In the genomic region with DNA sequence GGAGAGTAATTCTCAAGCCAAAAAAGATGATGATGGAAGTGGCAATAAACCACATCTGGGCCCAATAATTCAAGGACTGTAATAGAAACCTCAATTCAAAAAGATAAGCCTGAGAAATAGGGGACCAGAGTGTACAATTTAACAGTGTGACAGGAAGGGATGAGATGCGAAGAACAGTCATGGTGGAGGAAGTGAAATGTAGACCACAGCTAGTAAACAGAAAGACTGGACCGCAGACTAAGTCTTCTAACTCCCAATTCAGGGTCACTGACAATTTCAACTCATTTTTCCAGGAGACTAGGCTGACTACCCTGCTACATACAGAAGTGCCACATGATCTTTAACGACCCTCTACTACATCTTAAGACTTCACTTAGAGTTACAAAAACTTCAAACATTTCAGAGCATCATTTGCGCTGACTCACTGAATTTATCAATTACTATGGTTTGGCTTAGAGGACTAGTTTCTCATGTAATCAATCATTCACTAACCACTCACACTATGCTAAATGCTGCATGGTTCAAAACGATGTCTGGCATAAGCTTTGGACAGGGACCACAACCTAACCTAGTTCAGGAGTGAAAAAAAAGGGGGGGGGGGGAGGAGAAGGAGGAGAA, we compare ENCODE assay signal across 9 cellular contexts. TPM values are rescaled to one million over a fixed set of nuclear protein-coding genes. Genes with fewer than 3 reads are reported as not detected.
DNase-seq lines count a peak whose midpoint lies in the region; ATAC-seq and TF ChIP-seq lines count a peak whose summit lies in the region.
"Had no signal": no experiment of that assay in that cellular context is flagged by ENCODE, and none has a peak within 500 bp of the region (broad histone marks: within the 10 kb centered on the region; RNA-seq: fewer than 3 reads in every experiment).

No MANE protein-coding gene starts in this region.

- peak overlapping the region in 7 of 10 donors; percentile 8 to 71 (median 44) for H3K27ac Mint-ChIP-seq in naive thymus-derived CD8-positive, alpha-beta T cell

- H3K9me3 Mint-ChIP-seq in naive thymus-derived CD8-positive, alpha-beta T cell: no peaks in the 10 kb centered on the region

- peaks cover 36 to 99% (median 85%) of the 10 kb centered on the region in 4 donors for H3K4me1 Mint-ChIP-seq in naive thymus-derived CD8-positive, alpha-beta T cell

- H3K36me3 ChIP-seq in ascending aorta: no peaks in the 10 kb centered on the region
- H3K36me3 ChIP-seq in esophagus squamous epithelium: no peaks in the 10 kb centered on the region

- peak; percentile 12 to 30 for DNase-seq in Kasumi-1 (lab: John Stamatoyannopoulos, UW)
- no peak for DNase-seq in naive thymus-derived CD8-positive, alpha-beta T cell
- DNase-seq in OCI-M2 (lab: John Stamatoyannopoulos, UW; ENCODE audit: unreplicated experiment): no peak
- DNase-seq in ascending aorta (ENCODE audit: low spot score in 2 of 2): no peak
- no peak for DNase-seq in esophagus squamous epithelium (lab: John Stamatoyannopoulos, UW)
- no peak for DNase-seq in RKO (ENCODE audit: low spot score)

- no peaks in the 10 kb centered on the region for H3K27me3 ChIP-seq in ascending aorta
- no peaks in the 10 kb centered on the region for H3K27me3 ChIP-seq in esophagus squamous epithelium

- ATAC-seq in GM19023 (IDR thresholded peaks at IDR 0.05; ENCODE audit: unreplicated experiment) (peak; percentile 84), HG02588 (IDR thresholded peaks at IDR 0.05; ENCODE audit: unreplicated experiment) (peak; percentile 69)
- peak in 1 of 2 donors; percentile 32 for ATAC-seq in naive thymus-derived CD8-positive, alpha-beta T cell
- ATAC-seq: HCT116 had no signal

- H3K4me3 ChIP-seq in ascending aorta (no peak overlapping the region), esophagus squamous epithelium (no peak overlapping the region)

- TF ChIP-seq CTCF in ascending aorta (IDR thresholded peaks at IDR 0.05): no peak
- no peak for TF ChIP-seq CTCF in esophagus squamous epithelium (IDR thresholded peaks at IDR 0.05)

- peaks cover 0 to 38% of the 10 kb centered on the region in 2 donors for H3K4me1 ChIP-seq in ascending aorta
- H3K4me1 ChIP-seq in esophagus squamous epithelium: peaks cover 37 to 100% (median 40%) of the 10 kb centered on the region in 3 donors

- 54 to 62% methylated on average over 5 of the region's 5 CpGs for WGBS in esophagus squamous epithelium, 2 donors

- POLR2A ChIA-PET in naive thymus-derived CD8-positive, alpha-beta T cell (lab: Charles Lee): interaction anchor here (0.6 kb wide), 1 partner anchor 81 kb away, joined by 5 read pairs; no protein-coding TSS in a partner anchor

- peaks cover 0 to 11% (median 0%) of the 10 kb centered on the region in 3 donors for H3K36me3 Mint-ChIP-seq in naive thymus-derived CD8-positive, alpha-beta T cell

- peak overlapping the region; percentile 2 to 86 (median 76) for H3K4me3 Mint-ChIP-seq in naive thymus-derived CD8-positive, alpha-beta T cell

- no peaks in the 10 kb centered on the region for H3K27me3 Mint-ChIP-seq in naive thymus-derived CD8-positive, alpha-beta T cell

- no peak for TF ChIP-seq POLR2A in esophagus squamous epithelium (IDR thresholded peaks at IDR 0.05)

- no peaks in the 10 kb centered on the region for H3K9me3 ChIP-seq in ascending aorta
- H3K9me3 ChIP-seq in esophagus squamous epithelium: no peaks in the 10 kb centered on the region

- H3K27ac ChIP-seq in ascending aorta: no peak overlapping the region
- no peak overlapping the region for H3K27ac ChIP-seq in esophagus squamous epithelium

- intact Hi-C loops in ascending aorta (cut with DNase I): no loop called here
- intact Hi-C loops in esophagus squamous epithelium (cut with DNase I): no loop called here

RNA-seq across cellular contexts. Expression of gene CUL3, which starts 9.0 kb away (rescaled TPM):
- 10 to 100 TPM; 96.5 to 96.8 TPM for total RNA-seq in naive thymus-derived CD8-positive, alpha-beta T cell
- polyA plus RNA-seq in naive thymus-derived CD8-positive, alpha-beta T cell: 10 to 100 TPM; 20.0 to 57.0 (median 26.1) TPM
- total RNA-seq in ascending aorta (16.1 TPM), esophagus squamous epithelium (10 to 100 TPM; 59.7 to 91.4 (median 85.2) TPM)

Comparison
In these comparisons a context has a peak if more than half of its experiments do, and no peak if none do; other contexts are left out.
1. DNase-seq: peak in Kasumi-1 (2 of 2); none in naive thymus-derived CD8-positive, alpha-beta T cell (0 of 10), OCI-M2 (single experiment), ascending aorta (0 of 2), esophagus squamous epithelium (single experiment) and RKO (single experiment).